Comparison of ENCODE assay signal across 33 cellular contexts in genomic region chr3:186665484-186666188, GRCh38. TPM values are rescaled to one million over a fixed set of nuclear protein-coding genes. Genes with fewer than 3 reads are reported as not detected.
"Had no signal": no experiment of that assay in that cellular context is flagged by ENCODE, and none has a peak within 500 bp of the region (broad histone marks: within the 10 kb centered on the region; RNA-seq: fewer than 3 reads in every experiment).

Gene HRG (plus strand): TSS chr3:186666014. CDS start chr3:186666032, 18 bp downstream.

- H3K4me3 ChIP-seq: ascending aorta, PC-9 had no signal

- H3K9ac ChIP-seq: KMS-11 had no signal

- H3K36me3 ChIP-seq: ascending aorta had no signal

- H3K4me2 ChIP-seq: KMS-11, PC-9 had no signal

- DNase-seq: activated CD4-positive, alpha-beta T cell treated with anti-CD3 and anti-CD28 coated beads, Interleukin-2, amount 10 ng/mL, durations not matched to agents 24 days and 14 days; activated CD4-positive, alpha-beta T cell treated with anti-CD3 and anti-CD28 coated beads, Interleukin-2, amount 50 U/mL, for 48 hours; activated CD8-positive, alpha-beta T cell treated with anti-CD3 and anti-CD28 coated beads, Interleukin-2, amount 10 ng/mL, durations not matched to agents 7 days and 5 days; activated gamma-delta T cell; activated naive CD4-positive, alpha-beta T cell treated with Interleukin-2 at 50 U/mL for 16 hours; activated naive CD8-positive, alpha-beta T cell treated with anti-CD3 and anti-CD28 coated beads, Interleukin-2, amount 10 ng/mL, durations not matched to agents 7 days and 5 days; activated T-cell treated with anti-CD3 and anti-CD28 coated beads, Interleukin-2, amount 50 U/mL, for 24 hours; amygdala; NCI-H1092 treated with DMSO at 0.1 percent for 48 hours; NCI-H146; NCI-H187; NCI-H2029 treated with DMSO at 0.1 percent for 48 hours; NCI-H2107; NCI-H2171; NCI-H510A; NCI-H526; NCI-H748 treated with DMSO at 0.1 percent for 48 hours; NK-92 treated with Interleukin-12 subunit alpha and Interleukin-12 subunit beta, amount 100 ng/mL, for 24 hours; PC-9; SW 1271; T-helper 1 cell; T-helper 2 cell; T-helper 9 cell had no signal

- H3K27me3 ChIP-seq: ascending aorta had no signal

- H2AFZ ChIP-seq: PC-9 had no signal

- H3K9me3 Mint-ChIP-seq: activated naive CD4-positive, alpha-beta T cell treated with anti-CD3 and anti-CD28 coated beads, Interleukin-2, amount 50 U/mL, for 24 hours; activated naive CD8-positive, alpha-beta T cell treated with anti-CD3 and anti-CD28 coated beads, Interleukin-2, amount 10 ng/mL, durations not matched to agents 7 days and 5 days; activated T-cell treated with anti-CD3 and anti-CD28 coated beads, Interleukin-2, amount 50 U/mL, for 24 hours; activated T-helper 2 cell treated with anti-CD3 and anti-CD28 coated beads, Interferon-gamma antibody, Interleukin-2, Interleukin-4, amounts not matched to agents 10 μg/mL and 5 μg/mL and 100 μg/mL, durations not matched to agents 14 hours and 24 hours and 36 hours had no signal

- FAIRE-seq: RCC 7860 had no signal

- ATAC-seq: activated CD8-positive, alpha-beta T cell treated with anti-CD3 and anti-CD28 coated beads, Interleukin-2, amount 10 ng/mL, durations not matched to agents 7 days and 5 days; Right ventricle myocardium inferior had no signal

- H3K27ac Mint-ChIP-seq: activated CD4-positive, alpha-beta T cell treated with anti-CD3 and anti-CD28 coated beads, Interleukin-2, amount 10 ng/mL, durations not matched to agents 24 days and 14 days; activated CD8-positive, alpha-beta T cell treated with anti-CD3 and anti-CD28 coated beads, Interleukin-2, amount 10 ng/mL, durations not matched to agents 7 days and 5 days; activated naive CD4-positive, alpha-beta T cell treated with anti-CD3 and anti-CD28 coated beads, Interleukin-2, amount 50 U/mL, for 24 hours; activated naive CD8-positive, alpha-beta T cell treated with anti-CD3 and anti-CD28 coated beads, Interleukin-2, amount 10 ng/mL, durations not matched to agents 7 days and 5 days; activated T-cell treated with anti-CD3 and anti-CD28 coated beads, Interleukin-2, amount 50 U/mL, for 24 hours; activated T-helper 2 cell treated with anti-CD3 and anti-CD28 coated beads, Interferon-gamma antibody, Interleukin-2, Interleukin-4, amounts not matched to agents 10 μg/mL and 5 μg/mL and 100 μg/mL, durations not matched to agents 14 hours and 24 hours and 36 hours had no signal

- H3K4me3 Mint-ChIP-seq: activated CD4-positive, alpha-beta T cell treated with anti-CD3 and anti-CD28 coated beads, Interleukin-2, amount 10 ng/mL, durations not matched to agents 24 days and 14 days; activated CD8-positive, alpha-beta T cell treated with anti-CD3 and anti-CD28 coated beads, Interleukin-2, amount 10 ng/mL, durations not matched to agents 7 days and 5 days; activated naive CD4-positive, alpha-beta T cell treated with anti-CD3 and anti-CD28 coated beads, Interleukin-2, amount 50 U/mL, for 24 hours; activated naive CD8-positive, alpha-beta T cell treated with anti-CD3 and anti-CD28 coated beads, Interleukin-2, amount 10 ng/mL, durations not matched to agents 7 days and 5 days; activated T-cell treated with anti-CD3 and anti-CD28 coated beads, Interleukin-2, amount 50 U/mL, for 24 hours had no signal

- H3K4me1 ChIP-seq: ascending aorta had no signal

- H3K36me3 Mint-ChIP-seq: activated naive CD4-positive, alpha-beta T cell treated with anti-CD3 and anti-CD28 coated beads, Interleukin-2, amount 50 U/mL, for 24 hours; activated naive CD8-positive, alpha-beta T cell treated with anti-CD3 and anti-CD28 coated beads, Interleukin-2, amount 10 ng/mL, durations not matched to agents 7 days and 5 days had no signal

- H3K9me3 ChIP-seq: ascending aorta had no signal

- H3K27ac ChIP-seq: ascending aorta, KMS-11, PC-9, RWPE1 had no signal

RNA-seq across cellular contexts. Expression of gene HRG, which starts in this region (rescaled TPM):
- total RNA-seq: activated CD4-positive, alpha-beta T cell treated with anti-CD3 and anti-CD28 coated beads, Interleukin-2, amount 10 ng/mL, durations not matched to agents 24 days and 14 days; activated CD8-positive, alpha-beta T cell treated with anti-CD3 and anti-CD28 coated beads, Interleukin-2, amount 10 ng/mL, durations not matched to agents 7 days and 5 days; activated naive CD8-positive, alpha-beta T cell treated with anti-CD3 and anti-CD28 coated beads, Interleukin-2, amount 10 ng/mL, durations not matched to agents 7 days and 5 days; activated T-helper 2 cell treated with anti-CD3 and anti-CD28 coated beads, Interferon-gamma antibody, Interleukin-2, Interleukin-4, amounts not matched to agents 10 μg/mL and 5 μg/mL and 100 μg/mL, durations not matched to agents 14 hours and 24 hours and 36 hours; cardiac septum; OCI-LY7; Right ventricle myocardium inferior had no signal
- polyA plus RNA-seq: adipose tissue had no signal
